Comparison of ENCODE assay signal across 1 cellular context in the genomic region with DNA sequence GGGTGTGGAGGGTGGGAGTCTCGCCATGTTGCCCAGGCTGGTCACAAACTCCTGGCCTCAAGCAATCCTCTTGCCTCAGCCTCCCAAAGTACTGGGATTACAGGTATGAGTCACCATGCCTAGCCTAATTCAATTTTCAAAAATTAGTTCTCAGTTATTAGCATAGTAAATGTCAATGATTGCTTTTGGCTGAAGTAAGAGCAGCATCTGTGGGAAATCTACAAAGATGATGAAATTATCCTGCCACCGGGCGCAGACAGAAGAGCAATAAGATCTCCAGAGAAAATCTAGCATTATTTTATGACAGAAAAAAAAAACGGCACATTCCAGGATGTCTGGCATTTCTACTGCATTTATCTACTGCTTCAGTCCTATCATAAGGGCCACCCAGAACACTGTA.
TF ChIP-seq lines count a peak whose summit lies in the region.

No MANE protein-coding gene starts in this region.

TF ChIP-seq in SK-N-SH, 30 proteins besides CTCF, POLR2A, EP300 and RAD21 (continued from another document):
- TF ChIP-seq, protein P1, sequence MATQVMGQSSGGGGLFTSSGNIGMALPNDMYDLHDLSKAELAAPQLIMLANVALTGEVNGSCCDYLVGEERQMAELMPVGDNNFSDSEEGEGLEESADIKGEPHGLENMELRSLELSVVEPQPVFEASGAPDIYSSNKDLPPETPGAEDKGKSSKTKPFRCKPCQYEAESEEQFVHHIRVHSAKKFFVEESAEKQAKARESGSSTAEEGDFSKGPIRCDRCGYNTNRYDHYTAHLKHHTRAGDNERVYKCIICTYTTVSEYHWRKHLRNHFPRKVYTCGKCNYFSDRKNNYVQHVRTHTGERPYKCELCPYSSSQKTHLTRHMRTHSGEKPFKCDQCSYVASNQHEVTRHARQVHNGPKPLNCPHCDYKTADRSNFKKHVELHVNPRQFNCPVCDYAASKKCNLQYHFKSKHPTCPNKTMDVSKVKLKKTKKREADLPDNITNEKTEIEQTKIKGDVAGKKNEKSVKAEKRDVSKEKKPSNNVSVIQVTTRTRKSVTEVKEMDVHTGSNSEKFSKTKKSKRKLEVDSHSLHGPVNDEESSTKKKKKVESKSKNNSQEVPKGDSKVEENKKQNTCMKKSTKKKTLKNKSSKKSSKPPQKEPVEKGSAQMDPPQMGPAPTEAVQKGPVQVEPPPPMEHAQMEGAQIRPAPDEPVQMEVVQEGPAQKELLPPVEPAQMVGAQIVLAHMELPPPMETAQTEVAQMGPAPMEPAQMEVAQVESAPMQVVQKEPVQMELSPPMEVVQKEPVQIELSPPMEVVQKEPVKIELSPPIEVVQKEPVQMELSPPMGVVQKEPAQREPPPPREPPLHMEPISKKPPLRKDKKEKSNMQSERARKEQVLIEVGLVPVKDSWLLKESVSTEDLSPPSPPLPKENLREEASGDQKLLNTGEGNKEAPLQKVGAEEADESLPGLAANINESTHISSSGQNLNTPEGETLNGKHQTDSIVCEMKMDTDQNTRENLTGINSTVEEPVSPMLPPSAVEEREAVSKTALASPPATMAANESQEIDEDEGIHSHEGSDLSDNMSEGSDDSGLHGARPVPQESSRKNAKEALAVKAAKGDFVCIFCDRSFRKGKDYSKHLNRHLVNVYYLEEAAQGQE (IDR thresholded peaks at IDR 0.05; ENCODE audit: low read depth, low read length) = no peak
- no peak for TF ChIP-seq SIN3A (IDR thresholded peaks at IDR 0.05; ENCODE audit: borderline replicate concordance, low read depth, low read length)
